Comparison of ENCODE assay signal across 2 cellular contexts in the genomic region with DNA sequence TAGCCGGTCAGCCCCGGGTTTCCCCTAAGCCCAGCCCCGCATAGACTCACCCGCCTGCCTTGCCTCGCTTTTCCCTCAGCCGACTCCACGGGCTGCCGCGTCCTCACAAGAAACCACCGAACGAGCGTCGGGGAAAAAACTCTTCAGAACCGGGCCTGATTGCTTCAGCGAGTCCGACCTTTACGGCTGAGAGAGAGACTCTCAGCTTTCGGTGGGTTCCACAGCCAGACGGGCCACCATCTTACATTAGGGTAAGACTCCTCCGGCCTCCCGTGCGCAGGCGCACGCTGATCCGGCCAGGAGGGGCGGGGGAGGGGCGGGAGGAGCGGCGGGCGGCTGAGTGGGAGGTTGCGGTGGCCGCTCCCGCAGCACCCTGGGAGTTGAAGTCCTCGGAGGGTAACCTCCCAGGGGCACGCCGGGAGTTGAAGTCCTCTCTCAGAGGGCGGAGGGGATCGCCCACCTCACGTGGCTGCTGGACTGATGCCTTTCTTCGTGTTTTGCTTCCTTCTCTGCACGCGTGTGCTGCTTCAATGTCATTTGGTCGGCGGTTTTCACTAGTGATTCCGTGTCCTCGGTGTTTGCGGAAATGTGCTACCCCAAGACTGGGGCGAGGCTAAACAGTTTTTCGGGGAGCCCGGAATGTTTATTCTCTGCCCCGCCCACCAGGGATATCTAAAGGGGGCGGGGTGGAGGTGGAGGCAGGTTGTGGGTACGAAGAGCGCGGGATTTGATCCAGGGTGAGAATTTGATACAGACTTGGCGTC.
A peak's percentile ranks its signal among the peaks of the same experiment; 100 is the strongest.
TF ChIP-seq lines count a peak whose summit lies in the region.

A gene with protein sequence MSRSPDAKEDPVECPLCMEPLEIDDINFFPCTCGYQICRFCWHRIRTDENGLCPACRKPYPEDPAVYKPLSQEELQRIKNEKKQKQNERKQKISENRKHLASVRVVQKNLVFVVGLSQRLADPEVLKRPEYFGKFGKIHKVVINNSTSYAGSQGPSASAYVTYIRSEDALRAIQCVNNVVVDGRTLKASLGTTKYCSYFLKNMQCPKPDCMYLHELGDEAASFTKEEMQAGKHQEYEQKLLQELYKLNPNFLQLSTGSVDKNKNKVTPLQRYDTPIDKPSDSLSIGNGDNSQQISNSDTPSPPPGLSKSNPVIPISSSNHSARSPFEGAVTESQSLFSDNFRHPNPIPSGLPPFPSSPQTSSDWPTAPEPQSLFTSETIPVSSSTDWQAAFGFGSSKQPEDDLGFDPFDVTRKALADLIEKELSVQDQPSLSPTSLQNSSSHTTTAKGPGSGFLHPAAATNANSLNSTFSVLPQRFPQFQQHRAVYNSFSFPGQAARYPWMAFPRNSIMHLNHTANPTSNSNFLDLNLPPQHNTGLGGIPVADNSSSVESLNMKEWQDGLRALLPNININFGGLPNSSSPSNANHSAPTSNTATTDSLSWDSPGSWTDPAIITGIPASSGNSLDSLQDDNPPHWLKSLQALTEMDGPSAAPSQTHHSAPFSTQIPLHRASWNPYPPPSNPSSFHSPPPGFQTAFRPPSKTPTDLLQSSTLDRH (minus strand): TSS at position 264 of the 764 bp plus-strand sequence. CDS start 71,771 bp downstream, outside the sequence.

TF ChIP-seq in HCT116, 20 proteins besides CTCF, POLR2A, EP300 and RAD21 (continued from another document):
- TF ChIP-seq SIN3A (IDR thresholded peaks at IDR 0.05; ENCODE audit: low read depth): peak; percentile 71; the same call in 1 of the 2 replicates
- peak; percentile 53; the same call in 1 of the 2 replicates for TF ChIP-seq SP1 (IDR thresholded peaks at IDR 0.05; ENCODE audit: low read depth)
- peak; percentile 100 for TF ChIP-seq ZFX (IDR thresholded peaks at IDR 0.05)
- no peak for TF ChIP-seq EZH2 (IDR thresholded peaks at IDR 0.05)
- no peak for TF ChIP-seq JUND (IDR thresholded peaks at IDR 0.05)
- no peak for TF ChIP-seq ZNF274 (IDR thresholded peaks at IDR 0.05; ENCODE audit: low read depth, low read length)
- TF ChIP-seq POLR2AphosphoS5 (IDR thresholded peaks at IDR 0.05; ENCODE audit: low read depth, low read length): peak; percentile 93
- peak; percentile 90 for TF ChIP-seq YY1 (IDR thresholded peaks at IDR 0.05; ENCODE audit: extremely low read depth, insufficient replicate concordance, low read depth, low read length)
- TF ChIP-seq, protein P1, sequence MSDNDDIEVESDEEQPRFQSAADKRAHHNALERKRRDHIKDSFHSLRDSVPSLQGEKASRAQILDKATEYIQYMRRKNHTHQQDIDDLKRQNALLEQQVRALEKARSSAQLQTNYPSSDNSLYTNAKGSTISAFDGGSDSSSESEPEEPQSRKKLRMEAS (IDR thresholded peaks at IDR 0.05): peak; percentile 96
- no peak for TF ChIP-seq ELF1 (IDR thresholded peaks at IDR 0.05; ENCODE audit: borderline replicate concordance, low read depth)
- no peak for TF ChIP-seq CBX3 (IDR thresholded peaks at IDR 0.05; ENCODE audit: low read depth)
- TF ChIP-seq, protein P2, sequence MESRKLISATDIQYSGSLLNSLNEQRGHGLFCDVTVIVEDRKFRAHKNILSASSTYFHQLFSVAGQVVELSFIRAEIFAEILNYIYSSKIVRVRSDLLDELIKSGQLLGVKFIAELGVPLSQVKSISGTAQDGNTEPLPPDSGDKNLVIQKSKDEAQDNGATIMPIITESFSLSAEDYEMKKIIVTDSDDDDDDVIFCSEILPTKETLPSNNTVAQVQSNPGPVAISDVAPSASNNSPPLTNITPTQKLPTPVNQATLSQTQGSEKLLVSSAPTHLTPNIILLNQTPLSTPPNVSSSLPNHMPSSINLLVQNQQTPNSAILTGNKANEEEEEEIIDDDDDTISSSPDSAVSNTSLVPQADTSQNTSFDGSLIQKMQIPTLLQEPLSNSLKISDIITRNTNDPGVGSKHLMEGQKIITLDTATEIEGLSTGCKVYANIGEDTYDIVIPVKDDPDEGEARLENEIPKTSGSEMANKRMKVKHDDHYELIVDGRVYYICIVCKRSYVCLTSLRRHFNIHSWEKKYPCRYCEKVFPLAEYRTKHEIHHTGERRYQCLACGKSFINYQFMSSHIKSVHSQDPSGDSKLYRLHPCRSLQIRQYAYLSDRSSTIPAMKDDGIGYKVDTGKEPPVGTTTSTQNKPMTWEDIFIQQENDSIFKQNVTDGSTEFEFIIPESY (IDR thresholded peaks at IDR 0.05; ENCODE audit: extremely low read depth, insufficient replicate concordance, low read length): peak; percentile 17
- TF ChIP-seq SRF (IDR thresholded peaks at IDR 0.05; ENCODE audit: low read depth): no peak
- TF ChIP-seq EGR1 (IDR thresholded peaks at IDR 0.05; ENCODE audit: low read depth): peak; percentile 85
- TF ChIP-seq, protein P3, sequence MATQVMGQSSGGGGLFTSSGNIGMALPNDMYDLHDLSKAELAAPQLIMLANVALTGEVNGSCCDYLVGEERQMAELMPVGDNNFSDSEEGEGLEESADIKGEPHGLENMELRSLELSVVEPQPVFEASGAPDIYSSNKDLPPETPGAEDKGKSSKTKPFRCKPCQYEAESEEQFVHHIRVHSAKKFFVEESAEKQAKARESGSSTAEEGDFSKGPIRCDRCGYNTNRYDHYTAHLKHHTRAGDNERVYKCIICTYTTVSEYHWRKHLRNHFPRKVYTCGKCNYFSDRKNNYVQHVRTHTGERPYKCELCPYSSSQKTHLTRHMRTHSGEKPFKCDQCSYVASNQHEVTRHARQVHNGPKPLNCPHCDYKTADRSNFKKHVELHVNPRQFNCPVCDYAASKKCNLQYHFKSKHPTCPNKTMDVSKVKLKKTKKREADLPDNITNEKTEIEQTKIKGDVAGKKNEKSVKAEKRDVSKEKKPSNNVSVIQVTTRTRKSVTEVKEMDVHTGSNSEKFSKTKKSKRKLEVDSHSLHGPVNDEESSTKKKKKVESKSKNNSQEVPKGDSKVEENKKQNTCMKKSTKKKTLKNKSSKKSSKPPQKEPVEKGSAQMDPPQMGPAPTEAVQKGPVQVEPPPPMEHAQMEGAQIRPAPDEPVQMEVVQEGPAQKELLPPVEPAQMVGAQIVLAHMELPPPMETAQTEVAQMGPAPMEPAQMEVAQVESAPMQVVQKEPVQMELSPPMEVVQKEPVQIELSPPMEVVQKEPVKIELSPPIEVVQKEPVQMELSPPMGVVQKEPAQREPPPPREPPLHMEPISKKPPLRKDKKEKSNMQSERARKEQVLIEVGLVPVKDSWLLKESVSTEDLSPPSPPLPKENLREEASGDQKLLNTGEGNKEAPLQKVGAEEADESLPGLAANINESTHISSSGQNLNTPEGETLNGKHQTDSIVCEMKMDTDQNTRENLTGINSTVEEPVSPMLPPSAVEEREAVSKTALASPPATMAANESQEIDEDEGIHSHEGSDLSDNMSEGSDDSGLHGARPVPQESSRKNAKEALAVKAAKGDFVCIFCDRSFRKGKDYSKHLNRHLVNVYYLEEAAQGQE (IDR thresholded peaks at IDR 0.05; ENCODE audit: low read depth): no peak
- no peak for TF ChIP-seq EZH2phosphoT487 (IDR thresholded peaks at IDR 0.05; ENCODE audit: borderline replicate concordance)
- no peak for TF ChIP-seq TCF7L2 (IDR thresholded peaks at IDR 0.05; ENCODE audit: borderline replicate concordance, extremely low read depth, insufficient read depth, insufficient read length)
- TF ChIP-seq, protein P4, sequence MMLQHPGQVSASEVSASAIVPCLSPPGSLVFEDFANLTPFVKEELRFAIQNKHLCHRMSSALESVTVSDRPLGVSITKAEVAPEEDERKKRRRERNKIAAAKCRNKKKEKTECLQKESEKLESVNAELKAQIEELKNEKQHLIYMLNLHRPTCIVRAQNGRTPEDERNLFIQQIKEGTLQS (IDR thresholded peaks at IDR 0.05): no peak
- no peak for TF ChIP-seq CEBPB (IDR thresholded peaks at IDR 0.05; ENCODE audit: low read depth)

TF ChIP-seq in neural cell, 6 proteins besides CTCF, POLR2A, EP300 and RAD21 (continued from another document):
- TF ChIP-seq EZH2 (IDR thresholded peaks at IDR 0.05; ENCODE audit: borderline replicate concordance, insufficient read depth, low read length, poor library complexity, severe bottlenecking) (no peak), SMC3 (conservative IDR thresholded peaks at IDR 0.05; ENCODE audit: poor library complexity) (no peak), MXI1 (conservative IDR thresholded peaks at IDR 0.05; ENCODE audit: poor library complexity, severe bottlenecking) (peak; percentile 97), POLR2AphosphoS5 (IDR thresholded peaks at IDR 0.05) (peak; percentile 91)
- TF ChIP-seq, protein P3 (IDR thresholded peaks at IDR 0.05; ENCODE audit: borderline replicate concordance): peak; percentile 76
